Comparison of ENCODE assay signal across 1 cellular context in genomic region chr2:63639344-63639743, GRCh38.
TF ChIP-seq lines count a peak whose summit lies in the region.

No MANE protein-coding gene starts in this region.

TF ChIP-seq in H1, 55 proteins besides CTCF, POLR2A, EP300 and RAD21 (continued from another document):
- TF ChIP-seq CHD7 (IDR thresholded peaks at IDR 0.05; ENCODE audit: insufficient replicate concordance, low read length) = peak; percentile 50
- TF ChIP-seq SUZ12 (IDR thresholded peaks at IDR 0.05; ENCODE audit: low read length) = no peak
- no peak for TF ChIP-seq TBP (IDR thresholded peaks at IDR 0.05; ENCODE audit: low read depth, low read length)
TF ChIP-seq in H1: peak in this region for 1.
